29 cellular contexts compared by ENCODE assay signal in genomic region chr9:20703146-20703545, GRCh38.
"Had no signal": no experiment of that assay in that cellular context is flagged by ENCODE, and none has a peak within 500 bp of the region (broad histone marks: within the 10 kb centered on the region; RNA-seq: fewer than 3 reads in every experiment).

No MANE protein-coding gene starts in this region.

- DNase-seq: activated CD4-positive, alpha-beta memory T cell treated with anti-CD3 and anti-CD28 coated beads, Interleukin-2, amount 10 ng/mL, durations not matched to agents 7 days and 5 days; activated CD4-positive, alpha-beta T cell treated with anti-CD3 and anti-CD28 coated beads for 1 hour; activated CD4-positive, alpha-beta T cell treated with anti-CD3 and anti-CD28 coated beads for 48 hours; activated CD4-positive, CD25-positive, alpha-beta regulatory T cell; activated CD8-positive, alpha-beta memory T cell treated with anti-CD3 and anti-CD28 coated beads for 24 hours; activated CD8-positive, alpha-beta memory T cell treated with anti-CD3 and anti-CD28 coated beads, Interleukin-2, amount 10 ng/mL, durations not matched to agents 7 days and 5 days; activated CD8-positive, alpha-beta memory T cell treated with anti-CD3 and anti-CD28 coated beads, Interleukin-2, amount 50 U/mL, for 48 hours; activated effector memory CD4-positive, alpha-beta T cell treated with Interleukin-2 at 50 U/mL for 16 hours; activated naive CD4-positive, alpha-beta T cell treated with anti-CD3 and anti-CD28 coated beads, Interleukin-2, amount 10 ng/mL, durations not matched to agents 7 days and 5 days; activated naive CD8-positive, alpha-beta T cell treated with anti-CD3 and anti-CD28 coated beads, Interleukin-2, amount 50 U/mL, for 24 hours; activated T-cell treated with anti-CD3 and anti-CD28 coated beads, Interleukin-2, amount 50 U/mL, for 48 hours; anterior cingulate cortex; caudate nucleus; cerebellar nuclear complex; NCI-H1105; NCI-H1417 treated with DMSO at 0.1 percent for 48 hours; NCI-H1694; NCI-H2029; NCI-H2171 treated with DMSO at 0.1 percent for 48 hours; NCI-H2227 treated with DMSO at 0.1 percent for 48 hours; NCI-H446; NCI-H510A treated with DMSO at 0.1 percent for 48 hours; Right ventricle myocardium superior; SW 1271; T-helper 1 cell; T-helper 2 cell; T-helper 9 cell; WERI-Rb-1 had no signal

- H3K27ac ChIP-seq: WERI-Rb-1 had no signal

- H3K36me3 ChIP-seq: WERI-Rb-1 had no signal

- H3K4me3 ChIP-seq: K562 had no signal
